Comparison of ENCODE assay signal across 9 cellular contexts in the genomic region with DNA sequence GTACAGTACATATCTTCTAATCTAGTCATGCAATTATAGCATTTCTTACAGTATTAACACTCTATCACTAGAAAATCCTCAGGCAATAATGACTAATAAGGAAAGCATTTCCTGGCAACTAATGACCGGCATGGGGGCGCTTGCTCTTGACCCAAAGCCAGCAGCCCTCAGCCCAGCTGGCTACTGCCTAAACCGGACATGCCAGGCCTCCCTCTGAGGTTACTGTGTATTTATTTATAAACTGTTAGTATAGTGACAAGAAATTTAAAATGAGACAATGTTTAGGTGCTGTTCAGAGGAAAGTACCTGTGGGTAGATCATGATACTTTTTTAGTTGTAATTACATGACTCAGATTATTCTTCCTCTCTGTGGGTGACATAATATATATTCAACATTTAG.
DNase-seq lines count a peak whose midpoint lies in the region; ATAC-seq and TF ChIP-seq lines count a peak whose summit lies in the region.
"Had no signal": no experiment of that assay in that cellular context is flagged by ENCODE, and none has a peak within 500 bp of the region (broad histone marks: within the 10 kb centered on the region; RNA-seq: fewer than 3 reads in every experiment).

No MANE protein-coding gene starts in this region.

- POLR2A ChIA-PET in activated CD8-positive, alpha-beta T cell treated with anti-CD3 and anti-CD28 coated beads for 36 hours (lab: Charles Lee): no interaction called here
- POLR2A ChIA-PET in activated CD8-positive, alpha-beta T cell treated with anti-CD3 and anti-CD28 coated beads, Interleukin-2, amount 10 ng/mL, durations not matched to agents 7 days and 5 days (lab: Charles Lee): no interaction called here
- POLR2A ChIA-PET in activated CD4-positive, alpha-beta T cell treated with anti-CD3 and anti-CD28 coated beads for 36 hours (lab: Charles Lee): no interaction called here

- peaks cover 2% of the 10 kb centered on the region for H3K9me3 Mint-ChIP-seq in activated CD8-positive, alpha-beta T cell treated with anti-CD3 and anti-CD28 coated beads for 36 hours
- no peaks in the 10 kb centered on the region for H3K9me3 Mint-ChIP-seq in activated CD8-positive, alpha-beta T cell treated with anti-CD3 and anti-CD28 coated beads, Interleukin-2, amount 10 ng/mL, durations not matched to agents 7 days and 5 days (ENCODE audit: insufficient read depth)
- peaks cover 4% of the 10 kb centered on the region for H3K9me3 Mint-ChIP-seq in activated T-helper 17 cell treated with anti-CD3 and anti-CD28 coated beads, Interleukin-2, amount 50 U/mL, for 72 hours
- peaks cover 4% of the 10 kb centered on the region for H3K9me3 Mint-ChIP-seq in stimulated activated memory B cell treated with anti-CD40 and anti-IgM and Interleukin-4, amounts not matched to agents 10 μg/mL and 1 μg/mL and 100 μg/mL, for 72 hours
- no peaks in the 10 kb centered on the region for H3K9me3 Mint-ChIP-seq in activated CD4-positive, alpha-beta T cell treated with anti-CD3 and anti-CD28 coated beads for 36 hours (ENCODE audit: low read depth)

- TF ChIP-seq CTCF in activated CD8-positive, alpha-beta T cell treated with anti-CD3 and anti-CD28 coated beads for 36 hours (IDR thresholded peaks at IDR 0.05): no peak
- no peak for TF ChIP-seq CTCF in lower lobe of right lung (IDR thresholded peaks at IDR 0.05)

- no peaks in the 10 kb centered on the region for H3K9me3 ChIP-seq in lower lobe of right lung

- no peaks in the 10 kb centered on the region for H3K36me3 ChIP-seq in lower lobe of right lung

- peaks cover 7% of the 10 kb centered on the region for H3K4me1 ChIP-seq in lower lobe of right lung

- peaks cover 4% of the 10 kb centered on the region for H3K27me3 Mint-ChIP-seq in activated CD8-positive, alpha-beta T cell treated with anti-CD3 and anti-CD28 coated beads for 36 hours
- H3K27me3 Mint-ChIP-seq in activated CD8-positive, alpha-beta T cell treated with anti-CD3 and anti-CD28 coated beads, Interleukin-2, amount 10 ng/mL, durations not matched to agents 7 days and 5 days (ENCODE audit: low read depth): no peaks in the 10 kb centered on the region
- peaks cover 4% of the 10 kb centered on the region for H3K27me3 Mint-ChIP-seq in activated T-helper 17 cell treated with anti-CD3 and anti-CD28 coated beads, Interleukin-2, amount 50 U/mL, for 72 hours
- no peaks in the 10 kb centered on the region for H3K27me3 Mint-ChIP-seq in stimulated activated memory B cell treated with anti-CD40 and anti-IgM and Interleukin-4, amounts not matched to agents 10 μg/mL and 1 μg/mL and 100 μg/mL, for 72 hours
- H3K27me3 Mint-ChIP-seq in activated CD4-positive, alpha-beta T cell treated with anti-CD3 and anti-CD28 coated beads for 36 hours: no peaks in the 10 kb centered on the region
- H3K27me3 Mint-ChIP-seq: B cell had no signal

- H3K4me3 ChIP-seq in lower lobe of right lung: no peak overlapping the region

- no peak overlapping the region for H3K27ac Mint-ChIP-seq in activated CD8-positive, alpha-beta T cell treated with anti-CD3 and anti-CD28 coated beads for 36 hours
- H3K27ac Mint-ChIP-seq in activated CD8-positive, alpha-beta T cell treated with anti-CD3 and anti-CD28 coated beads, Interleukin-2, amount 10 ng/mL, durations not matched to agents 7 days and 5 days: no peak overlapping the region
- no peak overlapping the region for H3K27ac Mint-ChIP-seq in activated T-helper 17 cell treated with anti-CD3 and anti-CD28 coated beads, Interleukin-2, amount 50 U/mL, for 72 hours
- no peak overlapping the region for H3K27ac Mint-ChIP-seq in stimulated activated memory B cell treated with anti-CD40 and anti-IgM and Interleukin-4, amounts not matched to agents 10 μg/mL and 1 μg/mL and 100 μg/mL, for 72 hours
- H3K27ac Mint-ChIP-seq in activated CD4-positive, alpha-beta T cell treated with anti-CD3 and anti-CD28 coated beads for 36 hours: no peak overlapping the region
- H3K27ac Mint-ChIP-seq: B cell had no signal

- H3K36me3 Mint-ChIP-seq in activated CD8-positive, alpha-beta T cell treated with anti-CD3 and anti-CD28 coated beads for 36 hours (ENCODE audit: low read depth): no peaks in the 10 kb centered on the region
- H3K36me3 Mint-ChIP-seq in activated CD8-positive, alpha-beta T cell treated with anti-CD3 and anti-CD28 coated beads, Interleukin-2, amount 10 ng/mL, durations not matched to agents 7 days and 5 days (ENCODE audit: low read depth): no peaks in the 10 kb centered on the region
- H3K36me3 Mint-ChIP-seq in activated T-helper 17 cell treated with anti-CD3 and anti-CD28 coated beads, Interleukin-2, amount 50 U/mL, for 72 hours (ENCODE audit: low read depth): no peaks in the 10 kb centered on the region
- no peaks in the 10 kb centered on the region for H3K36me3 Mint-ChIP-seq in stimulated activated memory B cell treated with anti-CD40 and anti-IgM and Interleukin-4, amounts not matched to agents 10 μg/mL and 1 μg/mL and 100 μg/mL, for 72 hours
- no peaks in the 10 kb centered on the region for H3K36me3 Mint-ChIP-seq in activated CD4-positive, alpha-beta T cell treated with anti-CD3 and anti-CD28 coated beads for 36 hours (ENCODE audit: low read depth)

- CTCF ChIA-PET in activated CD8-positive, alpha-beta T cell treated with anti-CD3 and anti-CD28 coated beads for 36 hours (lab: Charles Lee): no interaction called here
- CTCF ChIA-PET in activated CD8-positive, alpha-beta T cell treated with anti-CD3 and anti-CD28 coated beads, Interleukin-2, amount 10 ng/mL, durations not matched to agents 7 days and 5 days (lab: Charles Lee): no interaction called here
- CTCF ChIA-PET in activated CD4-positive, alpha-beta T cell treated with anti-CD3 and anti-CD28 coated beads for 36 hours (lab: Charles Lee): no interaction called here

- H3K4me1 Mint-ChIP-seq in activated CD8-positive, alpha-beta T cell treated with anti-CD3 and anti-CD28 coated beads for 36 hours (ENCODE audit: low read depth): peaks cover 16% of the 10 kb centered on the region
- H3K4me1 Mint-ChIP-seq in activated CD8-positive, alpha-beta T cell treated with anti-CD3 and anti-CD28 coated beads, Interleukin-2, amount 10 ng/mL, durations not matched to agents 7 days and 5 days (ENCODE audit: low read depth): no peaks in the 10 kb centered on the region
- H3K4me1 Mint-ChIP-seq in activated T-helper 17 cell treated with anti-CD3 and anti-CD28 coated beads, Interleukin-2, amount 50 U/mL, for 72 hours: peaks cover 5% of the 10 kb centered on the region
- H3K4me1 Mint-ChIP-seq in stimulated activated memory B cell treated with anti-CD40 and anti-IgM and Interleukin-4, amounts not matched to agents 10 μg/mL and 1 μg/mL and 100 μg/mL, for 72 hours: no peaks in the 10 kb centered on the region
- H3K4me1 Mint-ChIP-seq in activated CD4-positive, alpha-beta T cell treated with anti-CD3 and anti-CD28 coated beads for 36 hours: peaks cover 12% of the 10 kb centered on the region
- H3K4me1 Mint-ChIP-seq: B cell had no signal

- no peaks in the 10 kb centered on the region for H3K27me3 ChIP-seq in lower lobe of right lung (ENCODE audit: low read depth)

- H3K27ac ChIP-seq in lower lobe of right lung: no peak overlapping the region

- ATAC-seq in activated CD8-positive, alpha-beta T cell treated with anti-CD3 and anti-CD28 coated beads for 36 hours: peak; percentile 58
- no peak for ATAC-seq in activated CD8-positive, alpha-beta T cell treated with anti-CD3 and anti-CD28 coated beads, Interleukin-2, amount 10 ng/mL, durations not matched to agents 7 days and 5 days
- ATAC-seq in HG03095 (IDR thresholded peaks at IDR 0.05; ENCODE audit: unreplicated experiment) (peak; percentile 76), lower lobe of right lung (peak; percentile 88 to 89)
- peak; percentile 63 for ATAC-seq in activated T-helper 17 cell treated with anti-CD3 and anti-CD28 coated beads, Interleukin-2, amount 50 U/mL, for 72 hours (replicated peaks)
- ATAC-seq in stimulated activated memory B cell treated with anti-CD40 and anti-IgM and Interleukin-4, amounts not matched to agents 10 μg/mL and 1 μg/mL and 100 μg/mL, for 72 hours: no peak
- no peak for ATAC-seq in activated CD4-positive, alpha-beta T cell treated with anti-CD3 and anti-CD28 coated beads for 36 hours

- DNase-seq in activated CD8-positive, alpha-beta T cell treated with anti-CD3 and anti-CD28 coated beads for 36 hours: peak; percentile 5
- no peak for DNase-seq in activated CD8-positive, alpha-beta T cell treated with anti-CD3 and anti-CD28 coated beads, Interleukin-2, amount 10 ng/mL, durations not matched to agents 7 days and 5 days
- DNase-seq in lower lobe of right lung (peak; percentile 58), NCI-H2171 (lab: John Stamatoyannopoulos, UW) (no peak)
- no peak for DNase-seq in activated CD4-positive, alpha-beta T cell treated with anti-CD3 and anti-CD28 coated beads for 36 hours

- intact Hi-C loops in activated CD8-positive, alpha-beta T cell treated with anti-CD3 and anti-CD28 coated beads for 36 hours (cut with micrococcal nuclease): no loop called here
- intact Hi-C loops in lower lobe of right lung (cut with DNase I): no loop called here
- intact Hi-C loops in activated CD4-positive, alpha-beta T cell treated with anti-CD3 and anti-CD28 coated beads for 36 hours (cut with DNase I, micrococcal nuclease): loop anchor here in 1 of 2 experiments (5.0 kb wide), 1 partner anchor 35 kb away; no protein-coding TSS in a partner anchor

- no peak overlapping the region for H3K4me3 Mint-ChIP-seq in activated CD8-positive, alpha-beta T cell treated with anti-CD3 and anti-CD28 coated beads for 36 hours
- no peak overlapping the region for H3K4me3 Mint-ChIP-seq in activated CD8-positive, alpha-beta T cell treated with anti-CD3 and anti-CD28 coated beads, Interleukin-2, amount 10 ng/mL, durations not matched to agents 7 days and 5 days
- H3K4me3 Mint-ChIP-seq in activated T-helper 17 cell treated with anti-CD3 and anti-CD28 coated beads, Interleukin-2, amount 50 U/mL, for 72 hours: no peak overlapping the region
- H3K4me3 Mint-ChIP-seq in stimulated activated memory B cell treated with anti-CD40 and anti-IgM and Interleukin-4, amounts not matched to agents 10 μg/mL and 1 μg/mL and 100 μg/mL, for 72 hours: no peak overlapping the region
- no peak overlapping the region for H3K4me3 Mint-ChIP-seq in activated CD4-positive, alpha-beta T cell treated with anti-CD3 and anti-CD28 coated beads for 36 hours
- H3K4me3 Mint-ChIP-seq: B cell had no signal

Comparison
In these comparisons a context has a peak if more than half of its experiments do, and no peak if none do; other contexts are left out.
1. ATAC-seq: peak in activated CD8-positive, alpha-beta T cell treated with anti-CD3 and anti-CD28 coated beads for 36 hours (single experiment), HG03095 (single experiment), activated T-helper 17 cell treated with anti-CD3 and anti-CD28 coated beads, Interleukin-2, amount 50 U/mL, for 72 hours (single experiment) and lower lobe of right lung (2 of 2); none in activated CD8-positive, alpha-beta T cell treated with anti-CD3 and anti-CD28 coated beads, Interleukin-2, amount 10 ng/mL, durations not matched to agents 7 days and 5 days (single experiment), stimulated activated memory B cell treated with anti-CD40 and anti-IgM and Interleukin-4, amounts not matched to agents 10 μg/mL and 1 μg/mL and 100 μg/mL, for 72 hours (single experiment) and activated CD4-positive, alpha-beta T cell treated with anti-CD3 and anti-CD28 coated beads for 36 hours (single experiment).
2. DNase-seq: peak in activated CD8-positive, alpha-beta T cell treated with anti-CD3 and anti-CD28 coated beads for 36 hours (single experiment) and lower lobe of right lung (single experiment); none in activated CD8-positive, alpha-beta T cell treated with anti-CD3 and anti-CD28 coated beads, Interleukin-2, amount 10 ng/mL, durations not matched to agents 7 days and 5 days (single experiment), NCI-H2171 (single experiment) and activated CD4-positive, alpha-beta T cell treated with anti-CD3 and anti-CD28 coated beads for 36 hours (single experiment).